Comparison of ENCODE assay signal across 1 cellular context in the genomic region with DNA sequence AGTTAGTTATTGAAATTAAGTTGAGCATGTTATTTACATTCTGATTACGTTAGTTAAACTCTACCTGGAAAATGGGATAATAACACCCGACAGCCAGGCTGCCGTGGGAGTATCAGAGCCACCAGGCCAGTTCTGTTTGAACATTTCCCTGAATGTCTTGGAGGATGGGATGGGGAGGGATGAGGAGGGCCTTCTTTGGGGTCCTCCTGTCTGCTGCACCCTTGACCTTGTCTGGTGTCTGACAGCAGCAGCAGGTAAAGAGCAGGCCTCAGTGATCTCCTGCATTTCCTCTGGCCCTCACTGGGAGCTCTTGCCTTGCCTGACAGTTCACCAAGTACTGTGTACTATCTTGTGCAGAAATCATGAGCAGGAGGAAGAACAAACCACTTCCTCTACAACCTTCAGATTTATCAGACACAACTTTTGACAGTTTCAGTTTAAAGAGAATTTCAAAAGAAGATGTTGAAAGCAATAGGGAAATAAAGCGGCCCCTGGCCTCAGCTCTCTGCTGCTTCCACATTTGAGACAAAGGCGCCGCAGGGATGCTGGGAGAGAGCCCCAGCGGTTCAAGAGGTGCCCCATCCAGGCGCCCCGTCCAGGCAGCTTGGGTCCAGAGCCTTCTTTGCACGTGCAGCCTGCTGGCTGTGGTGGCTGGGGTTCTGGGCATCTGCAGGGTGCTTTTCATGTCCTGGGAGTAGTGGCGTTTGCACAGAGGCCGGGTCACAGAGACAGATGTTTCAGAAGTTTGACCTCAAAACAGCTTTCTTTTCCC.
TF ChIP-seq lines count a peak whose summit lies in the region.

No MANE protein-coding gene starts in this region.

TF ChIP-seq in GM12878, 131 proteins besides CTCF, POLR2A, EP300 and RAD21 (continued from another document):
- TF ChIP-seq, protein P1, sequence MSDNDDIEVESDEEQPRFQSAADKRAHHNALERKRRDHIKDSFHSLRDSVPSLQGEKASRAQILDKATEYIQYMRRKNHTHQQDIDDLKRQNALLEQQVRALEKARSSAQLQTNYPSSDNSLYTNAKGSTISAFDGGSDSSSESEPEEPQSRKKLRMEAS (IDR thresholded peaks at IDR 0.05; ENCODE audit: low read depth, low read length): 0 out of 2 replicates have a peak, but pooled peaks have one; percentile 27
- TF ChIP-seq POLR2AphosphoS2 (IDR thresholded peaks at IDR 0.05; ENCODE audit: low read depth, low read length): no peak
- TF ChIP-seq, protein P2, sequence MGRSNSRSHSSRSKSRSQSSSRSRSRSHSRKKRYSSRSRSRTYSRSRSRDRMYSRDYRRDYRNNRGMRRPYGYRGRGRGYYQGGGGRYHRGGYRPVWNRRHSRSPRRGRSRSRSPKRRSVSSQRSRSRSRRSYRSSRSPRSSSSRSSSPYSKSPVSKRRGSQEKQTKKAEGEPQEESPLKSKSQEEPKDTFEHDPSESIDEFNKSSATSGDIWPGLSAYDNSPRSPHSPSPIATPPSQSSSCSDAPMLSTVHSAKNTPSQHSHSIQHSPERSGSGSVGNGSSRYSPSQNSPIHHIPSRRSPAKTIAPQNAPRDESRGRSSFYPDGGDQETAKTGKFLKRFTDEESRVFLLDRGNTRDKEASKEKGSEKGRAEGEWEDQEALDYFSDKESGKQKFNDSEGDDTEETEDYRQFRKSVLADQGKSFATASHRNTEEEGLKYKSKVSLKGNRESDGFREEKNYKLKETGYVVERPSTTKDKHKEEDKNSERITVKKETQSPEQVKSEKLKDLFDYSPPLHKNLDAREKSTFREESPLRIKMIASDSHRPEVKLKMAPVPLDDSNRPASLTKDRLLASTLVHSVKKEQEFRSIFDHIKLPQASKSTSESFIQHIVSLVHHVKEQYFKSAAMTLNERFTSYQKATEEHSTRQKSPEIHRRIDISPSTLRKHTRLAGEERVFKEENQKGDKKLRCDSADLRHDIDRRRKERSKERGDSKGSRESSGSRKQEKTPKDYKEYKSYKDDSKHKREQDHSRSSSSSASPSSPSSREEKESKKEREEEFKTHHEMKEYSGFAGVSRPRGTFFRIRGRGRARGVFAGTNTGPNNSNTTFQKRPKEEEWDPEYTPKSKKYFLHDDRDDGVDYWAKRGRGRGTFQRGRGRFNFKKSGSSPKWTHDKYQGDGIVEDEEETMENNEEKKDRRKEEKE (IDR thresholded peaks at IDR 0.05): no peak
- 0 out of 4 replicates have a peak, but pooled peaks of 1 of the 2 experiments have one; percentile 12 for TF ChIP-seq IKZF2 (IDR thresholded peaks at IDR 0.05)
- peak; percentile 68 for TF ChIP-seq SPI1 (IDR thresholded peaks at IDR 0.05; ENCODE audit: borderline replicate concordance, insufficient read depth, low read depth, low read length)
- TF ChIP-seq EED (IDR thresholded peaks at IDR 0.05; ENCODE audit: low read depth): peak; percentile 46
- 0 out of 2 replicates have a peak, but pooled peaks have one; percentile 17 for TF ChIP-seq GABPA (IDR thresholded peaks at IDR 0.05; ENCODE audit: low read depth)
- TF ChIP-seq WRNIP1 (IDR thresholded peaks at IDR 0.05; ENCODE audit: borderline replicate concordance, low read depth, low read length): no peak
- no peak for TF ChIP-seq SUZ12 (IDR thresholded peaks at IDR 0.05; ENCODE audit: unreplicated experiment)
- no peak for TF ChIP-seq SRF (IDR thresholded peaks at IDR 0.05; ENCODE audit: low read depth in 2 of 2, low read length in 2 of 2)
- peak; percentile 68 for TF ChIP-seq RUNX3 (IDR thresholded peaks at IDR 0.05; ENCODE audit: low read length)
- no peak for TF ChIP-seq NR2C1 (IDR thresholded peaks at IDR 0.05)
- no peak for TF ChIP-seq ZZZ3 (IDR thresholded peaks at IDR 0.05; ENCODE audit: control insufficient read depth, insufficient read length, low read depth)
- TF ChIP-seq BHLHE40 (IDR thresholded peaks at IDR 0.05; ENCODE audit: borderline replicate concordance in 1 of 2, low read depth in 2 of 2, low read length in 1 of 2): peak; percentile 79 to 86
- no peak for TF ChIP-seq TCF7 (IDR thresholded peaks at IDR 0.05; ENCODE audit: borderline replicate concordance)
- no peak for TF ChIP-seq MYB (IDR thresholded peaks at IDR 0.05; ENCODE audit: borderline replicate concordance, low read depth, low read length)
